ENCODE assay signal across 8 cellular contexts in the genomic region with DNA sequence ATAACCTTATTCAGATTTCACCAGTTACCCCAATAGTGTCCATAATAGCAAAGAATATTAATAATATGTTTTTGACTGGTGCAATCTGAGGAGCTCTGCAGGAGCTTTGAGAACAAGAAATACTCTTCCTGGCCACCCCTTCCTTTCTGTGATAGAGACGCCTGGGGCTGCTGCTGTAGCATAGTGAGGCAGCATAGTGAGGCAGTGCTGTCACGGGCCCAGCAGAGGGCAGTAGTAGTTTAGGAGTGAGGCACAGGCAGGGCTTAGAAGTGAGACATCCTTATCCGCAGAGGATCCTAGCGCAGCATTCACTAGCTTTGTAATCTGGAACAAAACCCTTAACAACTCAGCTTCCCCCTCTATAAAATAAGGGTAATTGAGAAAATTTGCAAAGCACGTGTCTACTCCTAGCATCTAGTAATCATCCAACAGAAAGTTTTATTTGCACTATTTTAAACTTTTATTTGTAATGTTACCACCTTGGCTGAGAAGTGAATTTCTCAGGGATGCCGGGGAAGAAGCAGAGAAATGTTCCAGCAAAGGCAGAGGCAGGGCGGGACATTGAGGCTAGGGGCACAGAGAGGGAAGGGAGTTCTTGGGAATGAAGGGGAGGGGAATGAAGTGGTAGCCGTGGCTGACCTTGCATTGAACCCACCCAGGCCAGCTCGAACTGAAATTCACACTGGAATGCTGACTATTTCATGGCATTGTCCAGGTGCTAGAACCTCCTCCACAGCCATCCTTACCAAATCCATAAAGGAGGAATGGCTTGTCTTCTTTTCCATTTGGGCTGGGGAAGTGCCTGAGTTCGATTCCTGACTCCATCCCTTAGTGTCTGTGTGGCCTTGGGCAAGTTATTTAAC.
A peak's percentile ranks its signal among the peaks of the same experiment; 100 is the strongest.
DNase-seq lines count a peak whose midpoint lies in the region; ATAC-seq and TF ChIP-seq lines count a peak whose summit lies in the region.

No MANE protein-coding gene starts in this region.

- H3K4me3 Mint-ChIP-seq in progenitor cell of endocrine pancreas (ENCODE audit: low read depth): no peak overlapping the region

- peaks cover 6% of the 10 kb centered on the region for H3K9me3 Mint-ChIP-seq in progenitor cell of endocrine pancreas (ENCODE audit: low read depth)

- CTCF ChIA-PET in HEK293 (lab: Yijun Ruan, JAX): interaction anchor here (0.5 to 14.2 kb wide), 58 partner anchors 9 to 701 kb away, joined by 3 to 272 read pairs (median 4); a partner anchor contains a TSS

- H3K27me3 Mint-ChIP-seq in progenitor cell of endocrine pancreas: no peaks in the 10 kb centered on the region

- H3K27ac Mint-ChIP-seq in progenitor cell of endocrine pancreas: no peak overlapping the region

- H3K36me3 Mint-ChIP-seq in progenitor cell of endocrine pancreas (ENCODE audit: insufficient read depth): peaks cover 11% of the 10 kb centered on the region

- peaks cover 10% of the 10 kb centered on the region for H3K4me1 Mint-ChIP-seq in progenitor cell of endocrine pancreas (ENCODE audit: low read depth)

- no peak for DNase-seq in GM06990 (ENCODE audit: extremely low read depth, insufficient read length)
- peak; percentile 64 for DNase-seq in MV-4-11 (lab: John Stamatoyannopoulos, UW)
- DNase-seq in activated naive CD4-positive, alpha-beta T cell treated with anti-CD3 and anti-CD28 coated beads, Interleukin-2, amount 50 U/mL, for 16 hours: peak; percentile 69
- DNase-seq in Right ventricle myocardium inferior (ENCODE audit: missing footprints): peak; percentile 84
- DNase-seq in progenitor cell of endocrine pancreas (ENCODE audit: low spot score, unreplicated experiment): peak; percentile 60
- DNase-seq in uterus: peak; percentile 57 to 58

- intact Hi-C loops in Right ventricle myocardium inferior (cut with DNase I) (loop anchor here (2.0 kb wide), 1 partner anchor 243 kb away; no protein-coding TSS in a partner anchor), uterus (cut with DNase I; ENCODE audit: low total_unique reads) (loop anchor here (10.0 kb wide), 1 partner anchor 239 kb away; no protein-coding TSS in a partner anchor)

- H3K27ac ChIP-seq in HEK293 (ENCODE audit: extremely low read depth, low read depth, low read length) (no peak overlapping the region), uterus (no peak overlapping the region)

- H3K9me3 ChIP-seq in HEK293 (ENCODE audit: control insufficient read depth, insufficient read depth, low read depth, low read length): no peaks in the 10 kb centered on the region
- no peaks in the 10 kb centered on the region for H3K9me3 ChIP-seq in uterus

- H3K36me3 ChIP-seq in GM06990 (ENCODE audit: control insufficient read depth, insufficient read depth, low read length) (no peaks in the 10 kb centered on the region; the same call in 1 of the 2 replicates), HEK293 (ENCODE audit: control insufficient read depth in 2 of 2, insufficient read depth in 1 of 2, low read length in 2 of 2) (0 out of 3 replicates have a peak, but pooled peaks cover 0 to 5% of the 10 kb centered on the region in 2 experiments), uterus (no peaks in the 10 kb centered on the region)

- POLR2A ChIA-PET in HEK293 (lab: Yijun Ruan, JAX): interaction anchor here (1.0 kb wide), 1 partner anchor 79 kb away, joined by 3 read pairs; no protein-coding TSS in a partner anchor

- TF ChIP-seq CTCF in GM06990 (IDR thresholded peaks at IDR 0.05; ENCODE audit: insufficient read depth, low read length, poor library complexity, severe bottlenecking) (peak; percentile 92), HEK293 (tag by site-specific recombination; IDR thresholded peaks at IDR 0.05) (peak; percentile 80), progenitor cell of endocrine pancreas (IDR thresholded peaks at IDR 0.05; ENCODE audit: unreplicated experiment) (peak; percentile 95), uterus (IDR thresholded peaks at IDR 0.05) (peak; percentile 61 to 76 (median 65))

- H3K27me3 ChIP-seq in GM06990 (replicated peaks; ENCODE audit: control insufficient read depth, insufficient read depth, low read length): no peaks in the 10 kb centered on the region
- H3K27me3 ChIP-seq in uterus: no peaks in the 10 kb centered on the region

- TF ChIP-seq POLR2A in uterus (IDR thresholded peaks at IDR 0.05): no peak

- ATAC-seq in SK-N-SH treated with all-trans-retinoic acid at 6 μM for 48 hours (peak; percentile 100), Right ventricle myocardium inferior (peak; percentile 84)

- H3K4me3 ChIP-seq in GM06990 (replicated peaks; ENCODE audit: low read depth, low read length): no peak overlapping the region
- H3K4me3 ChIP-seq in HEK293 (ENCODE audit: low read depth, low read length): no peak overlapping the region
- H3K4me3 ChIP-seq in uterus: no peak overlapping the region

- H3K4me1 ChIP-seq in HEK293 (ENCODE audit: control insufficient read depth, insufficient read depth, low read length): no peaks in the 10 kb centered on the region
- no peaks in the 10 kb centered on the region for H3K4me1 ChIP-seq in uterus

TF ChIP-seq in HEK293, 187 proteins besides CTCF, POLR2A, EP300 and RAD21 (continues in another document):
- peak; percentile 82 for TF ChIP-seq ZNF654 (tag by site-specific recombination; IDR thresholded peaks at IDR 0.05; ENCODE audit: low read depth)
- no peak for TF ChIP-seq ZNF626 (tag by site-specific recombination; IDR thresholded peaks at IDR 0.05)
- TF ChIP-seq, protein P1, sequence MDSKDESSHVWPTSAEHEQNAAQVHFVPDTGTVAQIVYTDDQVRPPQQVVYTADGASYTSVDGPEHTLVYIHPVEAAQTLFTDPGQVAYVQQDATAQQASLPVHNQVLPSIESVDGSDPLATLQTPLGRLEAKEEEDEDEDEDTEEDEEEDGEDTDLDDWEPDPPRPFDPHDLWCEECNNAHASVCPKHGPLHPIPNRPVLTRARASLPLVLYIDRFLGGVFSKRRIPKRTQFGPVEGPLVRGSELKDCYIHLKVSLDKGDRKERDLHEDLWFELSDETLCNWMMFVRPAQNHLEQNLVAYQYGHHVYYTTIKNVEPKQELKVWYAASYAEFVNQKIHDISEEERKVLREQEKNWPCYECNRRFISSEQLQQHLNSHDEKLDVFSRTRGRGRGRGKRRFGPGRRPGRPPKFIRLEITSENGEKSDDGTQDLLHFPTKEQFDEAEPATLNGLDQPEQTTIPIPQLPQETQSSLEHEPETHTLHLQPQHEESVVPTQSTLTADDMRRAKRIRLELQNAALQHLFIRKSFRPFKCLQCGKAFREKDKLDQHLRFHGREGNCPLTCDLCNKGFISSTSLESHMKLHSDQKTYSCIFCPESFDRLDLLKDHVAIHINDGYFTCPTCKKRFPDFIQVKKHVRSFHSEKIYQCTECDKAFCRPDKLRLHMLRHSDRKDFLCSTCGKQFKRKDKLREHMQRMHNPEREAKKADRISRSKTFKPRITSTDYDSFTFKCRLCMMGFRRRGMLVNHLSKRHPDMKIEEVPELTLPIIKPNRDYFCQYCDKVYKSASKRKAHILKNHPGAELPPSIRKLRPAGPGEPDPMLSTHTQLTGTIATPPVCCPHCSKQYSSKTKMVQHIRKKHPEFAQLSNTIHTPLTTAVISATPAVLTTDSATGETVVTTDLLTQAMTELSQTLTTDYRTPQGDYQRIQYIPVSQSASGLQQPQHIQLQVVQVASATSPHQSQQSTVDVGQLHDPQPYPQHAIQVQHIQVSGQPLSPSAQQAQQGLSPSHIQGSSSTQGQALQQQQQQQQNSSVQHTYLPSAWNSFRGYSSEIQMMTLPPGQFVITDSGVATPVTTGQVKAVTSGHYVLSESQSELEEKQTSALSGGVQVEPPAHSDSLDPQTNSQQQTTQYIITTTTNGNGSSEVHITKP (tag by site-specific recombination; IDR thresholded peaks at IDR 0.05): peak; percentile 25; the same call in 1 of the 2 replicates

TF ChIP-seq in SK-N-SH treated with all-trans-retinoic acid at 6 μM for 48 hours, 23 proteins besides CTCF, POLR2A, EP300 and RAD21 (continues in another document):
- no peak for TF ChIP-seq SNAI2 (CRISPR knock-in tag; IDR thresholded peaks at IDR 0.05)
- TF ChIP-seq ZC3H10 (CRISPR knock-in tag; IDR thresholded peaks at IDR 0.05): no peak
- TF ChIP-seq ZNF8 (CRISPR knock-in tag; IDR thresholded peaks at IDR 0.05): no peak
- TF ChIP-seq, protein P2, sequence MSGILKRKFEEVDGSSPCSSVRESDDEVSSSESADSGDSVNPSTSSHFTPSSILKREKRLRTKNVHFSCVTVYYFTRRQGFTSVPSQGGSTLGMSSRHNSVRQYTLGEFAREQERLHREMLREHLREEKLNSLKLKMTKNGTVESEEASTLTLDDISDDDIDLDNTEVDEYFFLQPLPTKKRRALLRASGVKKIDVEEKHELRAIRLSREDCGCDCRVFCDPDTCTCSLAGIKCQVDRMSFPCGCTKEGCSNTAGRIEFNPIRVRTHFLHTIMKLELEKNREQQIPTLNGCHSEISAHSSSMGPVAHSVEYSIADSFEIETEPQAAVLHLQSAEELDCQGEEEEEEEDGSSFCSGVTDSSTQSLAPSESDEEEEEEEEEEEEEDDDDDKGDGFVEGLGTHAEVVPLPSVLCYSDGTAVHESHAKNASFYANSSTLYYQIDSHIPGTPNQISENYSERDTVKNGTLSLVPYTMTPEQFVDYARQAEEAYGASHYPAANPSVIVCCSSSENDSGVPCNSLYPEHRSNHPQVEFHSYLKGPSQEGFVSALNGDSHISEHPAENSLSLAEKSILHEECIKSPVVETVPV (CRISPR knock-in tag; IDR thresholded peaks at IDR 0.05): no peak
- TF ChIP-seq, protein P3, sequence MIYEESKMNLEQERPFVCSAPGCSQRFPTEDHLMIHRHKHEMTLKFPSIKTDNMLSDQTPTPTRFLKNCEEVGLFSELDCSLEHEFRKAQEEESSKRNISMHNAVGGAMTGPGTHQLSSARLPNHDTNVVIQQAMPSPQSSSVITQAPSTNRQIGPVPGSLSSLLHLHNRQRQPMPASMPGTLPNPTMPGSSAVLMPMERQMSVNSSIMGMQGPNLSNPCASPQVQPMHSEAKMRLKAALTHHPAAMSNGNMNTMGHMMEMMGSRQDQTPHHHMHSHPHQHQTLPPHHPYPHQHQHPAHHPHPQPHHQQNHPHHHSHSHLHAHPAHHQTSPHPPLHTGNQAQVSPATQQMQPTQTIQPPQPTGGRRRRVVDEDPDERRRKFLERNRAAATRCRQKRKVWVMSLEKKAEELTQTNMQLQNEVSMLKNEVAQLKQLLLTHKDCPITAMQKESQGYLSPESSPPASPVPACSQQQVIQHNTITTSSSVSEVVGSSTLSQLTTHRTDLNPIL (CRISPR knock-in tag; IDR thresholded peaks at IDR 0.05; ENCODE audit: low read depth): no peak
- no peak for TF ChIP-seq ZFP30 (CRISPR knock-in tag; IDR thresholded peaks at IDR 0.05)
- TF ChIP-seq ARNTL (CRISPR knock-in tag; IDR thresholded peaks at IDR 0.05; ENCODE audit: borderline replicate concordance, low read depth): no peak
